Comparison of ENCODE assay signal across 20 cellular contexts in the genomic region with DNA sequence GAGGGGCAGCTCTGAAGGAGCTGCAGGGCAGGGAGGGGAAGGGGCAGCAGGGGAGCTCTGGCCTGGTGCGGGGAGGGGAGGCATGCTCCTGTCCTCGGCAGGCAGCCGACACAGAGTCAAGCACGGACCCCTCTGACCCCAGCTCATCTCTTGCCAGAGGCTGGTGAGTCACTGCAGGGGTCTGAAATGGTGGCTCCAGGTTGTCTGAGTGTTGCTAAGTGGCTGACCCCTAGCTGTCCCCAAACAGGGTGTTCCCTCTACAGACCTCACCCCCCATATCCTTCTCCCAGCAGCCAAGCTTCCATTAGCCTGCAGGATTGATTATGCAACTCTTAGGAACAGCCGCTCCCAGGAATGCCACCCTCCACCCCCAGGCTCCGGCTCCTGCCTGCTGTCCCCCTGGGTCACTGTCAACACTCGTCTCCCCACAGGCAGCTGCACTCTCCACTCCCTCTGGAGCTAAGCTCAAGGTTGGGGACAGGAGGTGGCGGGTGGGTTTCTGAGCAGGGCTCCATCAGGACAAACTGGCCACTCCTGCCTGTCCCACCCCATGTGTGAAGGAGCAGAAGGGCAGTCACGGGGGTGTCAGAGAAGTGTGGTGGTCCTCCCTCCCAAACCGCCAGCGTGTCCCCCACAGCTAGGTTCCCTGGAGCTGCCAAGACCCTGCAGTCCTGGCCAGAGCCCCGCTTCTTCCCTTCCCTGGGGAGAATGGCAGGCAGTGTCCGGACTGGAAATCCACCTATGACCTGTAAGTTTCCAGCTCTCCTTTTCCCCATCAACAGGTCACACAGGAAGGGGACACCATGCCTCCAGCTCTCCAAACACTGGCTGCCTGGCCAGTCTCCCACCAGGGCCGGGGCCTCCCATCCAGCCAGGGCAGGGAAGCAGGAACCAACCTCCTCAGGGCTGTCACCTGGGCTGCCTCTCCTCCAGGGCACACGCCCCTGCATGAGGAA. TPM values are rescaled to one million over a fixed set of nuclear protein-coding genes. Genes with fewer than 3 reads are reported as not detected.
DNase-seq lines count a peak whose midpoint lies in the region; ATAC-seq and TF ChIP-seq lines count a peak whose summit lies in the region.
"Had no signal": no experiment of that assay in that cellular context is flagged by ENCODE, and none has a peak within 500 bp of the region (broad histone marks: within the 10 kb centered on the region; RNA-seq: fewer than 3 reads in every experiment).

No MANE protein-coding gene starts in this region.

- H3K4me3 ChIP-seq in Caco-2 (ENCODE audit: low read depth, low read length) (no peak overlapping the region), heart left ventricle (peak overlapping the region; percentile 37 to 77 (median 60)), osteoblast (ENCODE audit: insufficient read depth, low read length) (no peak overlapping the region)
- H3K4me3 ChIP-seq: breast epithelium, GM23248, mucosa of descending colon had no signal

- H3K27ac Mint-ChIP-seq in Caco-2 (ENCODE audit: unreplicated experiment) (peak overlapping the region; percentile 98), immature natural killer cell (no peak overlapping the region)
- H3K27ac Mint-ChIP-seq in activated T-helper 1 cell treated with anti-CD3 and anti-CD28 coated beads, Interleukin-12 subunit alpha, Interleukin-12 subunit beta, Interleukin-2, Interleukin-4 antibody, amounts not matched to agents 30 ng/mL and 10 ng/mL and 1 ng/mL, durations not matched to agents 14 hours and 24 hours and 36 hours: no peak overlapping the region
- H3K27ac Mint-ChIP-seq: activated CD8-positive, alpha-beta T cell treated with anti-CD3 and anti-CD28 coated beads for 36 hours; activated naive CD8-positive, alpha-beta T cell treated with anti-CD3 and anti-CD28 coated beads, Interleukin-2, amount 10 ng/mL, durations not matched to agents 7 days and 5 days; stimulated activated naive CD8-positive, alpha-beta T cell treated with anti-CD3 and anti-CD28 coated beads, Interleukin-15, amount 100 ng/mL, for 72 hours had no signal

- no peak overlapping the region for H2AFZ ChIP-seq in osteoblast (ENCODE audit: low read length)
- H2AFZ ChIP-seq: GM23248 had no signal

- 52 to 63% (median 58%) methylated on average over 11 to 15 of the region's 15 CpGs for WGBS in heart left ventricle, 4 donors

- H3K9me3 ChIP-seq in Caco-2 (no peaks in the 10 kb centered on the region), heart left ventricle (no peaks in the 10 kb centered on the region), osteoblast (ENCODE audit: low read depth, low read length) (no peaks in the 10 kb centered on the region)
- H3K9me3 ChIP-seq: breast epithelium, mucosa of descending colon had no signal

- peaks cover 42% of the 10 kb centered on the region for H3K4me1 ChIP-seq in Caco-2
- peaks cover 0 to 50% (median 22%) of the 10 kb centered on the region in 12 donors for H3K4me1 ChIP-seq in heart left ventricle
- no peaks in the 10 kb centered on the region for H3K4me1 ChIP-seq in osteoblast (ENCODE audit: insufficient read depth, low read length)
- H3K4me1 ChIP-seq: breast epithelium had no signal

- H3K27me3 Mint-ChIP-seq in Caco-2 (ENCODE audit: insufficient read depth, unreplicated experiment) (no peaks in the 10 kb centered on the region), immature natural killer cell (ENCODE audit: low read depth in 3 of 3) (peaks cover 2 to 4% (median 3%) of the 10 kb centered on the region in 3 donors)
- H3K27me3 Mint-ChIP-seq in activated T-helper 1 cell treated with anti-CD3 and anti-CD28 coated beads, Interleukin-12 subunit alpha, Interleukin-12 subunit beta, Interleukin-2, Interleukin-4 antibody, amounts not matched to agents 30 ng/mL and 10 ng/mL and 1 ng/mL, durations not matched to agents 14 hours and 24 hours and 36 hours (ENCODE audit: insufficient read depth): no peaks in the 10 kb centered on the region
- H3K27me3 Mint-ChIP-seq: activated CD8-positive, alpha-beta T cell treated with anti-CD3 and anti-CD28 coated beads for 36 hours; stimulated activated naive CD8-positive, alpha-beta T cell treated with anti-CD3 and anti-CD28 coated beads, Interleukin-15, amount 100 ng/mL, for 72 hours had no signal

- H3K9me3 Mint-ChIP-seq in Caco-2 (ENCODE audit: unreplicated experiment): no peaks in the 10 kb centered on the region
- H3K9me3 Mint-ChIP-seq in immature natural killer cell: no peaks in the 10 kb centered on the region
- no peaks in the 10 kb centered on the region for H3K9me3 Mint-ChIP-seq in activated T-helper 1 cell treated with anti-CD3 and anti-CD28 coated beads, Interleukin-12 subunit alpha, Interleukin-12 subunit beta, Interleukin-2, Interleukin-4 antibody, amounts not matched to agents 30 ng/mL and 10 ng/mL and 1 ng/mL, durations not matched to agents 14 hours and 24 hours and 36 hours
- H3K9me3 Mint-ChIP-seq: activated CD8-positive, alpha-beta T cell treated with anti-CD3 and anti-CD28 coated beads for 36 hours; activated naive CD8-positive, alpha-beta T cell treated with anti-CD3 and anti-CD28 coated beads, Interleukin-2, amount 10 ng/mL, durations not matched to agents 7 days and 5 days; stimulated activated naive CD8-positive, alpha-beta T cell treated with anti-CD3 and anti-CD28 coated beads, Interleukin-15, amount 100 ng/mL, for 72 hours had no signal

- POLR2A ChIA-PET in Caco-2 (lab: Charles Lee): interaction anchor here (0.5 to 1.0 kb wide), 2 partner anchors 12 to 309 kb away, joined by 3 read pairs; no protein-coding TSS in a partner anchor

- intact Hi-C loops in Caco-2 (cut with micrococcal nuclease; ENCODE audit: unreplicated experiment) (loop anchor here (5.0 kb wide), 1 partner anchor 55 kb away; no protein-coding TSS in a partner anchor), heart left ventricle (cut with DNase I) (loop anchor here in 3 of 10 donors (5.0 to 10.0 kb wide), 2 partner anchors 50 to 52 kb away; no protein-coding TSS in a partner anchor)
- intact Hi-C loops in activated T-helper 1 cell treated with anti-CD3 and anti-CD28 coated beads, Interleukin-12 subunit alpha, Interleukin-12 subunit beta, Interleukin-2, Interleukin-4 antibody, amounts not matched to agents 30 ng/mL and 10 ng/mL and 1 ng/mL, durations not matched to agents 14 hours and 24 hours and 36 hours (cut with micrococcal nuclease): no loop called here

- H3K36me3 Mint-ChIP-seq in Caco-2 (ENCODE audit: insufficient read depth, unreplicated experiment) (no peaks in the 10 kb centered on the region), immature natural killer cell (no peaks in the 10 kb centered on the region)
- no peaks in the 10 kb centered on the region for H3K36me3 Mint-ChIP-seq in activated T-helper 1 cell treated with anti-CD3 and anti-CD28 coated beads, Interleukin-12 subunit alpha, Interleukin-12 subunit beta, Interleukin-2, Interleukin-4 antibody, amounts not matched to agents 30 ng/mL and 10 ng/mL and 1 ng/mL, durations not matched to agents 14 hours and 24 hours and 36 hours (ENCODE audit: low read depth)
- H3K36me3 Mint-ChIP-seq: activated naive CD8-positive, alpha-beta T cell treated with anti-CD3 and anti-CD28 coated beads, Interleukin-2, amount 10 ng/mL, durations not matched to agents 7 days and 5 days had no signal

- no peaks in the 10 kb centered on the region for H3K27me3 ChIP-seq in Caco-2 (replicated peaks; ENCODE audit: control insufficient read depth, insufficient read depth, low read length)
- no peaks in the 10 kb centered on the region for H3K27me3 ChIP-seq in heart left ventricle
- H3K27me3 ChIP-seq in osteoblast (ENCODE audit: insufficient read depth, low read length): no peaks in the 10 kb centered on the region
- H3K27me3 ChIP-seq: breast epithelium had no signal

- no peaks in the 10 kb centered on the region for H3K79me2 ChIP-seq in osteoblast (ENCODE audit: insufficient read depth, low read length)

- H3K4me2 ChIP-seq in osteoblast (ENCODE audit: insufficient read depth, low read length): no peak overlapping the region

- H3K27ac ChIP-seq in heart left ventricle (peak overlapping the region; percentile 81 to 100 (median 96)), osteoblast (ENCODE audit: low read depth, low read length) (no peak overlapping the region)
- H3K27ac ChIP-seq: breast epithelium, GM23248, RWPE1, WERI-Rb-1 had no signal

- ATAC-seq in heart left ventricle: peak; percentile 40 to 62 (median 50)
- ATAC-seq: activated CD8-positive, alpha-beta T cell treated with anti-CD3 and anti-CD28 coated beads for 36 hours had no signal

- H3K4me1 Mint-ChIP-seq in Caco-2 (ENCODE audit: low read depth, unreplicated experiment) (peaks cover 32% of the 10 kb centered on the region), immature natural killer cell (peaks cover 0 to 4% of the 10 kb centered on the region in 2 donors)
- peaks cover 7% of the 10 kb centered on the region for H3K4me1 Mint-ChIP-seq in activated T-helper 1 cell treated with anti-CD3 and anti-CD28 coated beads, Interleukin-12 subunit alpha, Interleukin-12 subunit beta, Interleukin-2, Interleukin-4 antibody, amounts not matched to agents 30 ng/mL and 10 ng/mL and 1 ng/mL, durations not matched to agents 14 hours and 24 hours and 36 hours (ENCODE audit: low read depth)

- TF ChIP-seq CTCF in Caco-2 (IDR thresholded peaks at IDR 0.05; ENCODE audit: insufficient read depth in 1 of 2, low read depth in 1 of 2, low read length in 1 of 2, severe bottlenecking in 1 of 2, unreplicated experiment in 1 of 2) (no peak), heart left ventricle (IDR thresholded peaks at IDR 0.05) (no peak), osteoblast (IDR thresholded peaks at IDR 0.05; ENCODE audit: extremely low read depth, low read depth, low read length) (no peak)

- no TSS peak for BruUV-seq in Caco-2 (replicated peaks; lab: Mats Ljungman, UMichigan)

- H3K36me3 ChIP-seq in Caco-2 (ENCODE audit: control insufficient read depth, insufficient read depth, low read length) (no peaks in the 10 kb centered on the region), heart left ventricle (no peaks in the 10 kb centered on the region), osteoblast (ENCODE audit: insufficient read depth, low read length) (no peaks in the 10 kb centered on the region)
- H3K36me3 ChIP-seq: breast epithelium, WERI-Rb-1 had no signal

- DNase-seq in Caco-2: peak; percentile 46 to 71
- peak; percentile 41 for DNase-seq in HuH-7 (ENCODE audit: low spot score)
- DNase-seq in heart left ventricle: peak; percentile 49 to 89 (median 80)
- DNase-seq in osteoblast (ENCODE audit: insufficient read length, low spot score, missing footprints): peak; percentile 52
- DNase-seq in immature natural killer cell: no peak
- no peak for DNase-seq in HCEC 1CT
- DNase-seq in iPS-NIHi11 (ENCODE audit: low spot score): no peak
- no peak for DNase-seq in activated T-helper 1 cell treated with anti-CD3 and anti-CD28 coated beads, Interleukin-12 subunit alpha, Interleukin-12 subunit beta, Interleukin-2, Interleukin-4 antibody, amounts not matched to agents 30 ng/mL and 10 ng/mL and 1 ng/mL, durations not matched to agents 14 hours and 24 hours and 36 hours (ENCODE audit: low spot score)
- DNase-seq: activated CD8-positive, alpha-beta T cell treated with anti-CD3 and anti-CD28 coated beads for 36 hours; activated naive CD8-positive, alpha-beta T cell treated with anti-CD3 and anti-CD28 coated beads, Interleukin-2, amount 10 ng/mL, durations not matched to agents 7 days and 5 days; COR-L47; GM23248; mucosa of descending colon; NCI-H1048; NCI-H82; stimulated activated naive CD8-positive, alpha-beta T cell treated with anti-CD3 and anti-CD28 coated beads, Interleukin-15, amount 100 ng/mL, for 72 hours; WERI-Rb-1 had no signal

- no peaks in the 10 kb centered on the region for H4K20me1 ChIP-seq in osteoblast (ENCODE audit: insufficient read depth, low read length)

- H3K4me3 Mint-ChIP-seq in Caco-2 (ENCODE audit: unreplicated experiment) (peak overlapping the region; percentile 34), immature natural killer cell (no peak overlapping the region)
- H3K4me3 Mint-ChIP-seq in activated T-helper 1 cell treated with anti-CD3 and anti-CD28 coated beads, Interleukin-12 subunit alpha, Interleukin-12 subunit beta, Interleukin-2, Interleukin-4 antibody, amounts not matched to agents 30 ng/mL and 10 ng/mL and 1 ng/mL, durations not matched to agents 14 hours and 24 hours and 36 hours: no peak overlapping the region
- H3K4me3 Mint-ChIP-seq: activated CD8-positive, alpha-beta T cell treated with anti-CD3 and anti-CD28 coated beads for 36 hours; activated naive CD8-positive, alpha-beta T cell treated with anti-CD3 and anti-CD28 coated beads, Interleukin-2, amount 10 ng/mL, durations not matched to agents 7 days and 5 days; stimulated activated naive CD8-positive, alpha-beta T cell treated with anti-CD3 and anti-CD28 coated beads, Interleukin-15, amount 100 ng/mL, for 72 hours had no signal

- CTCF ChIA-PET in Caco-2 (lab: Charles Lee): no interaction called here

- peak in 1 of 2 donors; percentile 37 for TF ChIP-seq POLR2A in heart left ventricle (IDR thresholded peaks at IDR 0.05)

RNA-seq across cellular contexts. Expression of a gene that starts 1.0 kb away (rescaled TPM):
- total RNA-seq in Caco-2 (2022) (1.2 and 1.8 TPM in 2 replicates), heart left ventricle (100 to 1,000 TPM; 169 to 374 (median 257) TPM), osteoblast (under 0.01 and 0.29 TPM in 2 replicates)
- polyA plus RNA-seq in heart left ventricle (100 to 1,000 TPM in 1 of 2 donors, 10 to 100 TPM in 1; 76.4 to 133 TPM), immature natural killer cell (not detected)
- 0.44 and 1.1 TPM in 2 replicates for total RNA-seq in activated T-helper 1 cell treated with anti-CD3 and anti-CD28 coated beads, Interleukin-12 subunit alpha, Interleukin-12 subunit beta, Interleukin-2, Interleukin-4 antibody, amounts not matched to agents 30 ng/mL and 10 ng/mL and 1 ng/mL, durations not matched to agents 14 hours and 24 hours and 36 hours
- total RNA-seq: GM23248, kidney epithelial cell had no signal
- polyA plus RNA-seq: GM23248 had no signal

RNA-seq across cellular contexts. Expression of a gene that starts 57.6 kb away (rescaled TPM):
- total RNA-seq in Caco-2 (2022) (55.2 and 56.3 TPM in 2 replicates), heart left ventricle (1 to 10 TPM; 1.3 to 4.3 (median 2.5) TPM), osteoblast (2.7 and 4.0 TPM in 2 replicates)
- polyA plus RNA-seq in heart left ventricle (1 to 10 TPM; 1.4 to 3.2 TPM), immature natural killer cell (1 to 10 TPM in 2 of 3 donors, not detected in 1; 1.4 to 1.8 TPM)
- total RNA-seq in activated T-helper 1 cell treated with anti-CD3 and anti-CD28 coated beads, Interleukin-12 subunit alpha, Interleukin-12 subunit beta, Interleukin-2, Interleukin-4 antibody, amounts not matched to agents 30 ng/mL and 10 ng/mL and 1 ng/mL, durations not matched to agents 14 hours and 24 hours and 36 hours: 68.2 and 69.1 TPM in 2 replicates

RNA-seq across cellular contexts. Expression of a gene that starts 58.1 kb away (rescaled TPM):
- 120 and 135 TPM in 2 replicates for total RNA-seq in Caco-2 (2022)
- total RNA-seq in heart left ventricle: 100 to 1,000 TPM in 2 of 9 donors, 10 to 100 TPM in 7; 49.1 to 118 (median 88.7) TPM
- polyA plus RNA-seq in heart left ventricle: 10 to 100 TPM; 16.7 to 53.0 TPM
- total RNA-seq in osteoblast: 154 and 159 TPM in 2 replicates
- polyA plus RNA-seq in immature natural killer cell: 10 to 100 TPM; 51.2 to 86.2 (median 53.2) TPM
- total RNA-seq in activated T-helper 1 cell treated with anti-CD3 and anti-CD28 coated beads, Interleukin-12 subunit alpha, Interleukin-12 subunit beta, Interleukin-2, Interleukin-4 antibody, amounts not matched to agents 30 ng/mL and 10 ng/mL and 1 ng/mL, durations not matched to agents 14 hours and 24 hours and 36 hours: 81.0 and 87.0 TPM in 2 replicates

Comparison
In these comparisons a context has a peak if more than half of its experiments do, and no peak if none do; other contexts are left out.
1. DNase-seq: peak in Caco-2 (2 of 2), HuH-7 (single experiment), heart left ventricle (5 of 5) and osteoblast (single experiment); none in immature natural killer cell (0 of 3), HCEC 1CT (single experiment), iPS-NIHi11 (single experiment) and activated T-helper 1 cell treated with anti-CD3 and anti-CD28 coated beads, Interleukin-12 subunit alpha, Interleukin-12 subunit beta, Interleukin-2, Interleukin-4 antibody, amounts not matched to agents 30 ng/mL and 10 ng/mL and 1 ng/mL, durations not matched to agents 14 hours and 24 hours and 36 hours (single experiment).
2. H3K4me3 ChIP-seq: peak in heart left ventricle (12 of 12); none in Caco-2 (single experiment) and osteoblast (single experiment).
3. RNA of a gene that starts 1.0 kb away (total RNA-seq): 169 to 374 TPM in heart left ventricle; 1.2 to 1.8 TPM in Caco-2, 0.44 to 1.1 TPM in activated T-helper 1 cell treated with anti-CD3 and anti-CD28 coated beads, Interleukin-12 subunit alpha, Interleukin-12 subunit beta, Interleukin-2, Interleukin-4 antibody, amounts not matched to agents 30 ng/mL and 10 ng/mL and 1 ng/mL, durations not matched to agents 14 hours and 24 hours and 36 hours and under 0.01 to 0.29 TPM in osteoblast; every median in the first group is over 10 times any median in the second.
4. RNA of a gene that starts 57.6 kb away (total RNA-seq): 68.2 to 69.1 TPM in activated T-helper 1 cell treated with anti-CD3 and anti-CD28 coated beads, Interleukin-12 subunit alpha, Interleukin-12 subunit beta, Interleukin-2, Interleukin-4 antibody, amounts not matched to agents 30 ng/mL and 10 ng/mL and 1 ng/mL, durations not matched to agents 14 hours and 24 hours and 36 hours and 55.2 to 56.3 TPM in Caco-2; 2.7 to 4.0 TPM in osteoblast and 1.3 to 4.3 TPM in heart left ventricle; every median in the first group is over 10 times any median in the second.